9 cellular contexts compared by ENCODE assay signal in genomic region chr16:58021661-58022551, GRCh38. TPM values are rescaled to one million over a fixed set of nuclear protein-coding genes. Genes with fewer than 3 reads are reported as not detected.
DNase-seq lines count a peak whose midpoint lies in the region; ATAC-seq and TF ChIP-seq lines count a peak whose summit lies in the region.
"Had no signal": no experiment of that assay in that cellular context is flagged by ENCODE, and none has a peak within 500 bp of the region (broad histone marks: within the 10 kb centered on the region; RNA-seq: fewer than 3 reads in every experiment).

No MANE protein-coding gene starts in this region.

- no peak overlapping the region for H2AFZ ChIP-seq in neural progenitor cell (replicated peaks)

- peaks cover 27% of the 10 kb centered on the region for H3K36me3 ChIP-seq in BLaER1
- no peaks in the 10 kb centered on the region for H3K36me3 ChIP-seq in neural progenitor cell
- H3K36me3 ChIP-seq in CD8-positive, alpha-beta T cell (ENCODE audit: insufficient read depth, low read length): peaks cover 10% of the 10 kb centered on the region
- no peaks in the 10 kb centered on the region for H3K36me3 ChIP-seq in mucosa of descending colon (ENCODE audit: low read depth)

- H3K4me1 ChIP-seq in BLaER1 (peaks cover 43% of the 10 kb centered on the region), neural progenitor cell (peaks cover 7% of the 10 kb centered on the region), mucosa of descending colon (ENCODE audit: low read depth) (peaks cover 32% of the 10 kb centered on the region)
- H3K4me1 ChIP-seq in CD8-positive, alpha-beta T cell (ENCODE audit: insufficient read depth, low read length): peaks cover 15% of the 10 kb centered on the region

- H3K27me3 Mint-ChIP-seq in neural progenitor cell (ENCODE audit: insufficient read depth, low read depth) (peaks cover 20% of the 10 kb centered on the region), CD14-positive monocyte (ENCODE audit: low read depth in 3 of 3) (peaks cover 29 to 43% (median 33%) of the 10 kb centered on the region in 3 donors)
- H3K27me3 Mint-ChIP-seq in CD8-positive, alpha-beta T cell (ENCODE audit: low read depth): peaks cover 2% of the 10 kb centered on the region

- H3K36me3 Mint-ChIP-seq in neural progenitor cell (no peaks in the 10 kb centered on the region), CD14-positive monocyte (peaks cover 16 to 19% of the 10 kb centered on the region in 2 donors)
- H3K36me3 Mint-ChIP-seq in CD8-positive, alpha-beta T cell: peaks cover 10% of the 10 kb centered on the region

- H3K27me3 ChIP-seq in BLaER1 (peaks cover 47% of the 10 kb centered on the region), neural progenitor cell (peaks cover 23% of the 10 kb centered on the region)
- H3K27me3 ChIP-seq in CD8-positive, alpha-beta T cell (ENCODE audit: insufficient read depth, low read length): no peaks in the 10 kb centered on the region

- peaks cover 13% of the 10 kb centered on the region for H3K79me2 ChIP-seq in neural progenitor cell (ENCODE audit: low read depth)

- no peak for ATAC-seq in CD8-positive, alpha-beta T cell
- no peak for ATAC-seq in mucosa of descending colon

- H4K20me1 ChIP-seq in BLaER1 (peaks cover 78% of the 10 kb centered on the region), neural progenitor cell (ENCODE audit: low read depth) (peaks cover 3% of the 10 kb centered on the region)

- H3F3A ChIP-seq in neural progenitor cell (ENCODE audit: low read depth): peaks cover 17% of the 10 kb centered on the region

- no peak overlapping the region for H3K4me3 ChIP-seq in BLaER1
- no peak overlapping the region for H3K4me3 ChIP-seq in neural progenitor cell
- H3K4me3 ChIP-seq in CD8-positive, alpha-beta T cell (ENCODE audit: low read depth, low read length): no peak overlapping the region
- no peak overlapping the region for H3K4me3 ChIP-seq in mucosa of descending colon

- CTCF ChIA-PET in CD8-positive, alpha-beta T cell (lab: Charles Lee): interaction anchor here (0.7 to 1.4 kb wide), 5 partner anchors 14 to 285 kb away, joined by 3 to 6 read pairs (median 3); no protein-coding TSS in a partner anchor

- H3K9me3 Mint-ChIP-seq in neural progenitor cell (no peaks in the 10 kb centered on the region), CD14-positive monocyte (peaks cover 0 to 8% (median 3%) of the 10 kb centered on the region in 7 donors)
- H3K9me3 Mint-ChIP-seq in CD8-positive, alpha-beta T cell: no peaks in the 10 kb centered on the region

- peaks cover 22% of the 10 kb centered on the region for H3K4me1 Mint-ChIP-seq in neural progenitor cell
- H3K4me1 Mint-ChIP-seq in CD8-positive, alpha-beta T cell (ENCODE audit: low read depth): peaks cover 21% of the 10 kb centered on the region
- peaks cover 20% of the 10 kb centered on the region for H3K4me1 Mint-ChIP-seq in CD14-positive monocyte

- POLR2A ChIA-PET in CD8-positive, alpha-beta T cell (lab: Charles Lee): no interaction called here

- no peak for TF ChIP-seq CTCF in neural progenitor cell (IDR thresholded peaks at IDR 0.05)
- no peak for TF ChIP-seq CTCF in CD8-positive, alpha-beta T cell (IDR thresholded peaks at IDR 0.05)
- TF ChIP-seq CTCF in mucosa of descending colon (IDR thresholded peaks at IDR 0.05): no peak
- TF ChIP-seq CTCF in CD14-positive monocyte (IDR thresholded peaks at IDR 0.05): no peak

- H3K4me2 ChIP-seq in BLaER1: peak overlapping the region; percentile 57
- no peak overlapping the region for H3K4me2 ChIP-seq in neural progenitor cell

- H3K9ac ChIP-seq in BLaER1 (no peak overlapping the region), neural progenitor cell (no peak overlapping the region)

- H3K27ac ChIP-seq in BLaER1: no peak overlapping the region
- H3K27ac ChIP-seq in epithelial cell of prostate: peak overlapping the region; percentile 73
- H3K27ac ChIP-seq in neural progenitor cell: no peak overlapping the region
- H3K27ac ChIP-seq in CD8-positive, alpha-beta T cell (ENCODE audit: low read depth, low read length): no peak overlapping the region

- DNase-seq in LHCN-M2 (ENCODE audit: low read depth): peak; percentile 75
- DNase-seq in epithelial cell of prostate (ENCODE audit: low read depth, low spot score): peak; percentile 49
- DNase-seq in neural progenitor cell (ENCODE audit: low spot score): no peak
- no peak for DNase-seq in CD8-positive, alpha-beta T cell
- no peak for DNase-seq in mucosa of descending colon
- no peak for DNase-seq in NCI-H2029 (lab: John Stamatoyannopoulos, UW)
- no peak for DNase-seq in CD14-positive monocyte (ENCODE audit: low spot score)
- DNase-seq: cerebellar nuclear complex had no signal

- H3K9me3 ChIP-seq in BLaER1: no peaks in the 10 kb centered on the region
- H3K9me3 ChIP-seq in neural progenitor cell (ENCODE audit: low read depth): no peaks in the 10 kb centered on the region
- H3K9me3 ChIP-seq in CD8-positive, alpha-beta T cell (ENCODE audit: low read length): no peaks in the 10 kb centered on the region
- no peaks in the 10 kb centered on the region for H3K9me3 ChIP-seq in mucosa of descending colon

- peak overlapping the region; percentile 72 for H3K4me3 Mint-ChIP-seq in neural progenitor cell
- H3K4me3 Mint-ChIP-seq in CD8-positive, alpha-beta T cell: no peak overlapping the region
- no peak overlapping the region for H3K4me3 Mint-ChIP-seq in CD14-positive monocyte

- intact Hi-C loops in CD8-positive, alpha-beta T cell (cut with DNase I, micrococcal nuclease): loop anchor here (1.0 to 10.0 kb wide), 8 partner anchors 21 to 733 kb away; partner anchors contain the start of genes CSNK2A2 (in 2 of the 2), GINS3 (in 1 of the 2), USB1 (in 1 of the 2) and ZNF319 (in 1 of the 2)
- intact Hi-C loops in mucosa of descending colon (cut with DNase I, micrococcal nuclease): loop anchor here in 1 of 2 donors (5.0 kb wide), 1 partner anchor 100 kb away; no protein-coding TSS in a partner anchor
- intact Hi-C loops in CD14-positive monocyte (cut with micrococcal nuclease): no loop called here

- H3K27ac Mint-ChIP-seq in neural progenitor cell (no peak overlapping the region), CD14-positive monocyte (no peak overlapping the region)
- H3K27ac Mint-ChIP-seq in CD8-positive, alpha-beta T cell: no peak overlapping the region

RNA-seq across cellular contexts. Expression of gene MMP15, which starts 3.6 kb away (rescaled TPM):
- total RNA-seq in LHCN-M2 (2014; rRNA removed) (1.9 and 5.0 TPM in 2 replicates), neural progenitor cell (ENCODE audit: low replicate concordance) (7.2 and 26.0 TPM in 2 replicates), mucosa of descending colon (100 to 1,000 TPM in 1 of 3 donors, 10 to 100 TPM in 2; 57.9 to 140 (median 96.5) TPM)
- 3.4 TPM for polyA plus RNA-seq in LHCN-M2 (2012)
- total RNA-seq in CD8-positive, alpha-beta T cell: under 1 TPM; 0.19 to 0.92 TPM
- not detected for polyA plus RNA-seq in CD14-positive monocyte

RNA-seq across cellular contexts. Expression of gene USB1, which starts 20.7 kb away (rescaled TPM):
- total RNA-seq in LHCN-M2 (2014; rRNA removed) (24.5 and 37.2 TPM in 2 replicates), neural progenitor cell (ENCODE audit: low replicate concordance) (14.9 and 24.5 TPM in 2 replicates), mucosa of descending colon (10 to 100 TPM; 45.1 to 50.2 (median 47.4) TPM)
- 54.5 TPM for polyA plus RNA-seq in LHCN-M2 (2012)
- 10 to 100 TPM; 24.7 to 27.9 TPM for total RNA-seq in CD8-positive, alpha-beta T cell
- 10 to 100 TPM; 25.7 to 44.4 TPM for polyA plus RNA-seq in CD14-positive monocyte

RNA-seq across cellular contexts. Expression of gene ZNF319, which starts 21.4 kb away (rescaled TPM):
- 3.5 and 3.8 TPM in 2 replicates for total RNA-seq in LHCN-M2 (2014; rRNA removed)
- 5.9 TPM for polyA plus RNA-seq in LHCN-M2 (2012)
- 1.4 and 5.5 TPM in 2 replicates for total RNA-seq in neural progenitor cell (ENCODE audit: low replicate concordance)
- 1 to 10 TPM; 8.0 to 9.4 TPM for total RNA-seq in CD8-positive, alpha-beta T cell
- 1 to 10 TPM; 5.9 to 9.7 (median 7.3) TPM for total RNA-seq in mucosa of descending colon
- polyA plus RNA-seq in CD14-positive monocyte: 1 to 10 TPM; 1.9 to 4.7 TPM

RNA-seq across cellular contexts. Expression of gene CNGB1, which starts 51.0 kb away (rescaled TPM):
- total RNA-seq in LHCN-M2 (2014; rRNA removed): not detected in 2 replicates
- polyA plus RNA-seq in LHCN-M2 (2012): not detected
- not detected in 2 replicates for total RNA-seq in neural progenitor cell (ENCODE audit: low replicate concordance)
- total RNA-seq in CD8-positive, alpha-beta T cell: not detected
- 1 to 10 TPM in 1 of 3 donors, under 1 TPM in 2; 0.14 to 2.0 (median 0.55) TPM for total RNA-seq in mucosa of descending colon
- not detected for polyA plus RNA-seq in CD14-positive monocyte

Comparison
In these comparisons a context has a peak if more than half of its experiments do, and no peak if none do; other contexts are left out.
1. DNase-seq: peak in LHCN-M2 (single experiment) and epithelial cell of prostate (single experiment); none in neural progenitor cell (single experiment), CD8-positive, alpha-beta T cell (0 of 7), mucosa of descending colon (0 of 3), NCI-H2029 (single experiment) and CD14-positive monocyte (single experiment).
2. intact Hi-C loops: an anchor here in CD8-positive, alpha-beta T cell (1.0 to 10.0 kb wide); none called in CD14-positive monocyte.